In the genomic region with DNA sequence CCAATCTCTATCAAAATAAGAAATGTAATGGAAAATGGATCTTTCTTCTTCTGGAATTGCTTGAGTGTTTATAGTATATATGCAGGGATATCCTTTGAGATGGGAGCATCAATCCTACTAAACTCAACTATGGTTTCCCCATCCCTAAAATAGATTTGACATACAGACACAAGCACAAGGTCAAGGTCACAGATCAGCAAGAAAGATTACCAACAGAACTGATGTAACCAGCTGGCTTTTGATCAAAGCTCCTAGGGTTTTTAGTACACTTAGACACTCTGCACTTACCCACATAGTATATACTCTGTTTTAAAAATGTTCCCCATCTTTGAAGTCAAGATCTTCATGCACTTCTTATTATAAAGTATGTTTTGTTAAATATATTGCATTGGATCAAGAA, we compare ENCODE assay signal across 23 cellular contexts.
"Had no signal": no experiment of that assay in that cellular context is flagged by ENCODE, and none has a peak within 500 bp of the region (broad histone marks: within the 10 kb centered on the region; RNA-seq: fewer than 3 reads in every experiment).

No MANE protein-coding gene starts in this region.

- FAIRE-seq: endothelial cell of umbilical vein, keratinocyte had no signal

- H3K4me1 ChIP-seq: parathyroid adenoma, right atrium auricular region had no signal

- H3K9me3 ChIP-seq: esophagus muscularis mucosa, mucosa of descending colon, neutrophil, sigmoid colon, stomach, thyroid gland, vagina had no signal

- H3K79me2 ChIP-seq: parathyroid adenoma had no signal

- H3K27ac ChIP-seq: coronary artery, esophagus muscularis mucosa, neutrophil, parathyroid adenoma, right atrium auricular region, sigmoid colon, stomach, thyroid gland, vagina had no signal

- H3K9ac ChIP-seq: parathyroid adenoma had no signal

- H3K36me3 ChIP-seq: neutrophil, right atrium auricular region, sigmoid colon, thyroid gland had no signal

- H3K27me3 ChIP-seq: esophagus muscularis mucosa, neutrophil, right atrium auricular region, sigmoid colon, stomach, thyroid gland, vagina had no signal

- H2AFZ ChIP-seq: parathyroid adenoma had no signal

- ATAC-seq: mucosa of descending colon; natural killer cell treated with Interleukin-12 subunit alpha and Interleukin-12 subunit beta and Interleukin-15 and Interleukin-18, amount 100 ng/mL, for 72 hours; stimulated activated effector memory CD8-positive, alpha-beta T cell treated with anti-CD3 and anti-CD28 coated beads, Interleukin-12 subunit alpha, Interleukin-12 subunit beta, amount 100 ng/mL, for 72 hours had no signal

- H3K4me3 ChIP-seq: coronary artery, esophagus muscularis mucosa, mucosa of descending colon, right atrium auricular region, sigmoid colon, stomach, thyroid gland, vagina had no signal

- DNase-seq: dermis blood vessel endothelial cell; effector memory CD4-positive, alpha-beta T cell; foreskin melanocyte; mesenchymal stem cell; mucosa of descending colon; naive B cell; sigmoid colon; stimulated activated CD4-positive, alpha-beta T cell treated with anti-CD3 and anti-CD28 coated beads, Interleukin-2, amount 100 ng/mL, for 24 hours; stimulated activated CD4-positive, alpha-beta T cell treated with anti-CD3 and anti-CD28 coated beads, Interleukin-4, amount 100 ng/mL, for 24 hours; stimulated activated naive CD4-positive, alpha-beta T cell treated with Interleukin-2 at 50 U/mL for 16 hours; stomach; thyroid gland; trophoblast cell had no signal
